In genomic region chr19:35032356-35032865, GRCh38 we compare ENCODE assay signal across 1 cellular context.
A peak's percentile ranks its signal among the peaks of the same experiment; 100 is the strongest.
TF ChIP-seq lines count a peak whose summit lies in the region.

No MANE protein-coding gene starts in this region.

TF ChIP-seq in K562, 482 proteins besides CTCF, POLR2A, EP300 and RAD21:
- TF ChIP-seq PKNOX1 (IDR thresholded peaks at IDR 0.05) (peak; percentile 59), ZNF609 (CRISPR knock-in tag; IDR thresholded peaks at IDR 0.05; ENCODE audit: borderline replicate concordance) (no peak), FOXJ2 (tag; IDR thresholded peaks at IDR 0.05) (no peak), PRDM10 (IDR thresholded peaks at IDR 0.05; ENCODE audit: partially characterized antibody) (no peak), ZZZ3 (IDR thresholded peaks at IDR 0.05) (no peak)
